Comparison of ENCODE assay signal across 7 cellular contexts in genomic region chr16:29266612-29267011, GRCh38.
A peak's percentile ranks its signal among the peaks of the same experiment; 100 is the strongest.
DNase-seq lines count a peak whose midpoint lies in the region; ATAC-seq and TF ChIP-seq lines count a peak whose summit lies in the region.
"Not testable (repeated sequence)": the region's sequence is repeated elsewhere in the genome, so short reads cannot be mapped to it uniquely, and the experiment has no call there.

No MANE protein-coding gene starts in this region.

- H3K4me1 Mint-ChIP-seq in Calu3 (ENCODE audit: low read depth, unreplicated experiment), result peaks cover 39% of the 10 kb centered on the region
- H3K4me1 Mint-ChIP-seq in endodermal cell, result peaks cover 11% of the 10 kb centered on the region

- H3K4me1 ChIP-seq in endodermal cell (ENCODE audit: control insufficient read depth, insufficient read depth, low read length), result not testable (repeated sequence)
- H3K4me1 ChIP-seq in ovary (ENCODE audit: insufficient read depth), result peaks cover 30% of the 10 kb centered on the region

- intact Hi-C loops in Calu3 (cut with micrococcal nuclease; ENCODE audit: unreplicated experiment); ovary (cut with DNase I): not testable (repeated sequence)

- H3K9me3 Mint-ChIP-seq in Calu3 (ENCODE audit: low read depth, unreplicated experiment); endodermal cell: not testable (repeated sequence)

- TF ChIP-seq POLR2A in ovary (IDR thresholded peaks at IDR 0.05), result not testable (repeated sequence)

- not testable (repeated sequence) for TF ChIP-seq EP300 in ovary (IDR thresholded peaks at IDR 0.05)

- peak; percentile 69 for ATAC-seq in HG02610 (IDR thresholded peaks at IDR 0.05; ENCODE audit: unreplicated experiment)

- not testable (repeated sequence) for H3K27me3 ChIP-seq in endodermal cell (ENCODE audit: control insufficient read depth, insufficient read depth, low read length, poor library complexity, severe bottlenecking); ovary

- H3K4me3 Mint-ChIP-seq in Calu3 (ENCODE audit: low read depth, unreplicated experiment), result peak overlapping the region; percentile 20
- H3K4me3 Mint-ChIP-seq in endodermal cell, result not testable (repeated sequence)

- H3K4me3 ChIP-seq in endodermal cell (ENCODE audit: low read length); ovary: not testable (repeated sequence)

- H3K27me3 Mint-ChIP-seq in Calu3 (ENCODE audit: unreplicated experiment); endodermal cell (ENCODE audit: insufficient read depth): not testable (repeated sequence)

- WGBS in endodermal cell (ENCODE audit: insufficient coverage in 1 of 2, insufficient read length in 1 of 2), 2 experiments, result 67 to 86% methylated on average over 3 to 4 of the region's 7 CpGs
- WGBS in ovary, 3 donors, result 7 to 15% (median 9%) methylated on average over 6 to 7 of the region's 7 CpGs

- CTCF ChIA-PET in Calu3 (lab: Charles Lee), result not testable (repeated sequence)

- TF ChIP-seq CTCF in Calu3 (IDR thresholded peaks at IDR 0.05; ENCODE audit: unreplicated experiment); endodermal cell (conservative IDR thresholded peaks at IDR 0.05); ovary (IDR thresholded peaks at IDR 0.05): not testable (repeated sequence)

- not testable (repeated sequence) for H3K9me3 ChIP-seq in endodermal cell (ENCODE audit: control insufficient read depth, low read length); ovary

- not testable (repeated sequence) for H3K36me3 ChIP-seq in endodermal cell (ENCODE audit: control insufficient read depth, insufficient read depth, low read length); ovary

- H3K9ac ChIP-seq in endodermal cell (ENCODE audit: extremely low read depth, low read length, poor library complexity, severe bottlenecking), result not testable (repeated sequence)

- peak overlapping the region; percentile 89 for H3K27ac Mint-ChIP-seq in Calu3 (ENCODE audit: unreplicated experiment)
- H3K27ac Mint-ChIP-seq in endodermal cell, result not testable (repeated sequence)

- H3K27ac ChIP-seq in endodermal cell (ENCODE audit: low read depth, low read length), result not testable (repeated sequence)
- peak overlapping the region in 1 of 2 donors; percentile 17 for H3K27ac ChIP-seq in ovary

- not testable (repeated sequence) for BruUV-seq in Calu3 (replicated peaks; lab: Mats Ljungman, UMichigan)

- DNase-seq in Calu3, result not testable (repeated sequence)
- peak; percentile 48 for DNase-seq in RKO (ENCODE audit: low spot score)
- peak; percentile 94 for DNase-seq in amniotic epithelial cell (ENCODE audit: low read depth)
- peak; percentile 17 for DNase-seq in endodermal cell
- peak; percentile 92 for DNase-seq in iris pigment epithelial cell (ENCODE audit: low read depth)
- peak in 3 of 5 donors; percentile 55 to 66 (median 58) for DNase-seq in ovary

- peaks cover 53% of the 10 kb centered on the region for H3K36me3 Mint-ChIP-seq in Calu3 (ENCODE audit: insufficient read depth, unreplicated experiment)
- H3K36me3 Mint-ChIP-seq in endodermal cell (ENCODE audit: low read depth), result not testable (repeated sequence)
